ENCODE assay signal across 8 cellular contexts in genomic region chr1:231240531-231240882, GRCh38. TPM values are rescaled to one million over a fixed set of nuclear protein-coding genes. Genes with fewer than 3 reads are reported as not detected.
A peak's percentile ranks its signal among the peaks of the same experiment; 100 is the strongest.
DNase-seq lines count a peak whose midpoint lies in the region; ATAC-seq and TF ChIP-seq lines count a peak whose summit lies in the region.

No MANE protein-coding gene starts in this region.

- H3K27me3 ChIP-seq in OCI-LY3 (ENCODE audit: low read depth, low read length) = no peaks in the 10 kb centered on the region
- H3K27me3 ChIP-seq in ectodermal cell (ENCODE audit: control insufficient read depth, insufficient read depth, low read length, poor library complexity, severe bottlenecking) = no peaks in the 10 kb centered on the region
- no peaks in the 10 kb centered on the region for H3K27me3 ChIP-seq in muscle layer of duodenum (ENCODE audit: low read depth, low read length)

- peak overlapping the region; percentile 70 for H3K4me2 ChIP-seq in OCI-LY3 (ENCODE audit: low read length)

- H3K9ac ChIP-seq in OCI-LY3 (ENCODE audit: low read length) = peak overlapping the region; percentile 91

- DNase-seq in stimulated activated CD4-positive, alpha-beta T cell treated with anti-CD3 and anti-CD28 coated beads, Interleukin-4, amount 100 ng/mL, for 1 hour = peak; percentile 4
- no peak for DNase-seq in stimulated activated CD4-positive, alpha-beta T cell treated with anti-CD3 and anti-CD28 coated beads, Interleukin-2, amount 100 ng/mL, for 24 hours
- DNase-seq in pons (ENCODE audit: low spot score) = no peak
- DNase-seq in NCI-H446 (lab: John Stamatoyannopoulos, UW) = no peak

- no peak for TF ChIP-seq CTCF in OCI-LY3 (IDR thresholded peaks at IDR 0.05; ENCODE audit: low read depth, low read length)

- H4K20me1 ChIP-seq in OCI-LY3 (ENCODE audit: insufficient read depth, low read length) = no peaks in the 10 kb centered on the region

- ATAC-seq in HG02981 (IDR thresholded peaks at IDR 0.05; ENCODE audit: unreplicated experiment) = no peak

- WGBS in ectodermal cell, 2 experiments = 5 to 7% methylated on average over 13 of the region's 13 CpGs

- H3K4me1 ChIP-seq in OCI-LY3 (ENCODE audit: low read length) = peaks cover 20% of the 10 kb centered on the region
- peaks cover 8% of the 10 kb centered on the region for H3K4me1 ChIP-seq in ectodermal cell (ENCODE audit: control insufficient read depth, insufficient read depth, low read length)
- H3K4me1 ChIP-seq in muscle layer of duodenum (ENCODE audit: control insufficient read depth in 1 of 2, insufficient read depth in 2 of 2, low read length in 2 of 2) = peaks cover 6 to 26% of the 10 kb centered on the region in 2 donors

- H3K36me3 ChIP-seq in OCI-LY3 (replicated peaks; ENCODE audit: low read depth, low read length) (peaks cover 30% of the 10 kb centered on the region), ectodermal cell (ENCODE audit: control insufficient read depth, insufficient read depth, low read length) (peaks cover 4% of the 10 kb centered on the region), muscle layer of duodenum (ENCODE audit: control insufficient read depth in 1 of 2, insufficient read depth in 2 of 2, low read length in 2 of 2) (peaks cover 18 to 22% of the 10 kb centered on the region in 2 donors)

- peak overlapping the region; percentile 85 for H3K4me3 ChIP-seq in OCI-LY3 (ENCODE audit: low read length)
- peak overlapping the region; percentile 82 for H3K4me3 ChIP-seq in ectodermal cell (ENCODE audit: insufficient read depth, low read depth, low read length)
- H3K4me3 ChIP-seq in muscle layer of duodenum (ENCODE audit: low read depth in 1 of 2, low read length in 2 of 2) = peak overlapping the region; percentile 92 to 97

- H3K79me2 ChIP-seq in OCI-LY3 (ENCODE audit: low read length) = peaks cover 62% of the 10 kb centered on the region

- H3K9me3 ChIP-seq in OCI-LY3 (ENCODE audit: insufficient read depth, low read length) (no peaks in the 10 kb centered on the region), ectodermal cell (ENCODE audit: control insufficient read depth, low read length) (no peaks in the 10 kb centered on the region), muscle layer of duodenum (ENCODE audit: control insufficient read depth in 1 of 2, low read length in 2 of 2) (no peaks in the 10 kb centered on the region)

- H2AFZ ChIP-seq in OCI-LY3 (ENCODE audit: low read depth, low read length) = peak overlapping the region; percentile 90

- H3K27ac ChIP-seq in OCI-LY3 (ENCODE audit: low read length) = peak overlapping the region; percentile 37
- no peak overlapping the region for H3K27ac ChIP-seq in ectodermal cell (ENCODE audit: insufficient read depth, low read depth, low read length, poor library complexity, severe bottlenecking)
- H3K27ac ChIP-seq in muscle layer of duodenum (ENCODE audit: low read length) = peak overlapping the region; percentile 92

RNA-seq across cellular contexts. Expression of gene GNPAT, which starts 0.5 kb away (rescaled TPM):
- polyA plus RNA-seq in ectodermal cell (2013, experiment 1 of 4) = 98.9 TPM
- polyA plus RNA-seq in ectodermal cell (2013, experiment 2 of 4) = 104 TPM
- polyA plus RNA-seq in ectodermal cell (2013, experiment 3 of 4) = 86.5 TPM
- polyA plus RNA-seq in ectodermal cell (2013, experiment 4 of 4) = 90.6 TPM
